ENCODE assay signal across 1 cellular context in genomic region chr12:57551637-57552305, GRCh38.
TF ChIP-seq lines count a peak whose summit lies in the region.

No MANE protein-coding gene starts in this region.

TF ChIP-seq in K562, 482 proteins besides CTCF, POLR2A, EP300 and RAD21:
- no peak for TF ChIP-seq ZNF140 (CRISPR knock-in tag; IDR thresholded peaks at IDR 0.05)
- TF ChIP-seq NFE2L1 (tag; IDR thresholded peaks at IDR 0.05; ENCODE audit: borderline replicate concordance, low read depth): no peak
- 0 out of 2 replicates have a peak, but pooled peaks have one; percentile 65 for TF ChIP-seq HLTF (IDR thresholded peaks at IDR 0.05)
- 0 out of 2 replicates have a peak, but pooled peaks have one; percentile 54 for TF ChIP-seq AFF4 (CRISPR knock-in tag; IDR thresholded peaks at IDR 0.05)
- no peak for TF ChIP-seq HDGF (IDR thresholded peaks at IDR 0.05)
- no peak for TF ChIP-seq AFF1 (IDR thresholded peaks at IDR 0.05; ENCODE audit: low read depth in 1 of 2, partially characterized antibody in 2 of 2)
- no peak for TF ChIP-seq MCM7 (IDR thresholded peaks at IDR 0.05)
- TF ChIP-seq CCAR2 (IDR thresholded peaks at IDR 0.05; ENCODE audit: low read depth, low read length): no peak
- TF ChIP-seq NR1H2 (CRISPR knock-in tag; IDR thresholded peaks at IDR 0.05): no peak
- TF ChIP-seq RBFOX2 (IDR thresholded peaks at IDR 0.05; ENCODE audit: low read depth, low read length): 0 out of 2 replicates have a peak, but pooled peaks have one; percentile 27
- no peak for TF ChIP-seq ATF1 (CRISPR knock-in tag; IDR thresholded peaks at IDR 0.05)
- no peak for TF ChIP-seq ATF1 (tag; IDR thresholded peaks at IDR 0.05)
- no peak for TF ChIP-seq ZNF280A (IDR thresholded peaks at IDR 0.05; ENCODE audit: low read depth, partially characterized antibody)
- TF ChIP-seq ZBTB11 (CRISPR knock-in tag; IDR thresholded peaks at IDR 0.05): peak in 1 of 3 experiments; percentile 6; a peak in 1 of 6 replicates
- TF ChIP-seq FOXK2 (conservative IDR thresholded peaks at IDR 0.05 in 1 of 2, IDR thresholded peaks at IDR 0.05 in 1 of 2; ENCODE audit: low read depth in 2 of 2): 0 out of 4 replicates have a peak, but pooled peaks of 1 of the 2 experiments have one; percentile 14
- peak; percentile 7 for TF ChIP-seq MEIS2 (IDR thresholded peaks at IDR 0.05; ENCODE audit: partially characterized antibody)
- peak; percentile 54 for TF ChIP-seq ZFX (CRISPR knock-in tag; IDR thresholded peaks at IDR 0.05)
- 0 out of 4 replicates have a peak, but pooled peaks of 1 of the 2 experiments have one; percentile 6 for TF ChIP-seq SRF (CRISPR knock-in tag; IDR thresholded peaks at IDR 0.05)
- no peak for TF ChIP-seq NFE2 (IDR thresholded peaks at IDR 0.05; ENCODE audit: low read depth)
- TF ChIP-seq HDAC1 (IDR thresholded peaks at IDR 0.05): 0 out of 4 replicates have a peak, but pooled peaks of 1 of the 2 experiments have one; percentile 9
- TF ChIP-seq CBX5 (IDR thresholded peaks at IDR 0.05; ENCODE audit: borderline replicate concordance, low read depth): no peak
- no peak for TF ChIP-seq GTF2E2 (tag; IDR thresholded peaks at IDR 0.05)
- 0 out of 2 replicates have a peak, but pooled peaks have one; percentile 13 for TF ChIP-seq NFRKB (IDR thresholded peaks at IDR 0.05; ENCODE audit: low read depth)
- no peak for TF ChIP-seq TSC22D4 (tag; IDR thresholded peaks at IDR 0.05)
- no peak for TF ChIP-seq ZNF197 (CRISPR knock-in tag; IDR thresholded peaks at IDR 0.05; ENCODE audit: low read depth)
- no peak for TF ChIP-seq KAT2B (IDR thresholded peaks at IDR 0.05; ENCODE audit: low read depth, low read length)
TF ChIP-seq in K562: peak in this region for 10.
